ENCODE assay signal across 1 cellular context in genomic region chr3:48013288-48013980, GRCh38.
TF ChIP-seq lines count a peak whose summit lies in the region.

No MANE protein-coding gene starts in this region.

TF ChIP-seq in SK-N-SH, 30 proteins besides CTCF, POLR2A, EP300 and RAD21 (continued from another document):
- TF ChIP-seq POLR2AphosphoS5 (IDR thresholded peaks at IDR 0.05; ENCODE audit: low read depth, low read length) (peak; percentile 32; the same call in 1 of the 2 replicates), MEF2A (IDR thresholded peaks at IDR 0.05; ENCODE audit: borderline replicate concordance, low read depth) (peak; percentile 73), TEAD4 (IDR thresholded peaks at IDR 0.05; ENCODE audit: borderline replicate concordance, insufficient read depth) (0 out of 2 replicates have a peak, but pooled peaks have one; percentile 24), RXRA (IDR thresholded peaks at IDR 0.05; ENCODE audit: borderline replicate concordance, low read depth) (peak; percentile 27; the same call in 1 of the 2 replicates), NFIC (IDR thresholded peaks at IDR 0.05; ENCODE audit: borderline replicate concordance) (peak; percentile 30; the same call in 1 of the 2 replicates)
TF ChIP-seq in SK-N-SH: peak in this region for 9.
